ENCODE assay signal across 28 cellular contexts in the genomic region with DNA sequence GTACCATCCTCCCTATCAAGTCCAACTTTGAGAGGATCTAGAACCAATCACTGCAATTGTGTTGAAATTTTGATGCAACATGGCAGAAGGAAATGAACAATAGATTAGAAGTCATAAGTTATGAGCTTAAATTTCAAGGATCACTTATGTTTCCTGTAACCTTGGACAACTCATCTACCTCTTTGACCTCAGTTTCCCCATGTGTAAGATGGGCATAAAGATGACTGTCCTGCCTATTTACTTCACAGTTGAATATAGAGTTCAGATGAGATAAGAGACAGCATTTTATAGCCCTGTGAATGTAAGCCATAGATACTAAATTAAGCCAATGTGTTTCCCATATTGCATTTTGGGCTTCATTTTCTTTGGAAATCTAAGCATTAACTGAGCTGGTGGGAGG. TPM values are rescaled to one million over a fixed set of nuclear protein-coding genes. Genes with fewer than 3 reads are reported as not detected.
DNase-seq lines count a peak whose midpoint lies in the region; ATAC-seq and TF ChIP-seq lines count a peak whose summit lies in the region.
"Had no signal": no experiment of that assay in that cellular context is flagged by ENCODE, and none has a peak within 500 bp of the region (broad histone marks: within the 10 kb centered on the region; RNA-seq: fewer than 3 reads in every experiment).

No MANE protein-coding gene starts in this region.

- peak overlapping the region; percentile 80 for H3K9ac ChIP-seq in Loucy (ENCODE audit: low read depth, low read length, poor library complexity, severe bottlenecking)
- H3K9ac ChIP-seq: BLaER1 treated with 17β-estradiol and CSF1 and Interleukin-3, amounts not matched to agents 10 nM and 100 nM had no signal

- H3K9me2 ChIP-seq in Loucy (replicated peaks; ENCODE audit: low read depth, low read length): no peaks in the 10 kb centered on the region

- DNase-seq in activated T-cell treated with anti-CD3 and anti-CD28 coated beads, Interleukin-2, amount 50 U/mL, for 4 hours: no peak
- DNase-seq in activated T-cell treated with anti-CD3 and anti-CD28 coated beads for 4 hours: no peak
- no peak for DNase-seq in stimulated activated effector memory CD8-positive, alpha-beta T cell treated with anti-CD3 and anti-CD28 coated beads, Interleukin-12 subunit alpha, Interleukin-12 subunit beta, amount 100 ng/mL, for 72 hours (ENCODE audit: low spot score in 2 of 2)
- no peak for DNase-seq in NCI-H510A treated with DMSO at 0.1 percent for 48 hours (lab: John Stamatoyannopoulos, UW)
- DNase-seq: ACHN; activated CD4-positive, alpha-beta T cell treated with anti-CD3 and anti-CD28 coated beads for 1 hour; amygdala; dermis blood vessel endothelial cell; DMS153; foreskin melanocyte; GF-D8; GOT3; hypothalamus; mammary epithelial cell; MG63; NCI-H1436 treated with DMSO at 0.1 percent for 48 hours; NCI-H526; retina; stimulated activated CD4-positive, alpha-beta T cell treated with anti-CD3 and anti-CD28 coated beads, Interleukin-12 subunit alpha, Interleukin-12 subunit beta, amount 100 ng/mL, for 4 hours had no signal

- H3K9me3 ChIP-seq in Loucy (ENCODE audit: insufficient read depth, low read depth, low read length): no peaks in the 10 kb centered on the region
- H3K9me3 ChIP-seq: MG63, vagina had no signal

- H3K9me3 Mint-ChIP-seq in activated T-cell treated with anti-CD3 and anti-CD28 coated beads, Interleukin-2, amount 50 U/mL, for 4 hours: peaks cover 8% of the 10 kb centered on the region
- H3K9me3 Mint-ChIP-seq in activated naive CD8-positive, alpha-beta T cell (ENCODE audit: low read depth): peaks cover 17% of the 10 kb centered on the region
- peaks cover 5% of the 10 kb centered on the region for H3K9me3 Mint-ChIP-seq in stimulated activated effector memory CD8-positive, alpha-beta T cell treated with anti-CD3 and anti-CD28 coated beads, Interleukin-12 subunit alpha, Interleukin-12 subunit beta, amount 100 ng/mL, for 72 hours

- no peak for TF ChIP-seq CTCF in Loucy (conservative IDR thresholded peaks at IDR 0.05; ENCODE audit: low read length)

- peak overlapping the region; percentile 48 for H3K4me3 Mint-ChIP-seq in activated T-cell treated with anti-CD3 and anti-CD28 coated beads, Interleukin-2, amount 50 U/mL, for 4 hours
- peak overlapping the region; percentile 68 for H3K4me3 Mint-ChIP-seq in activated naive CD8-positive, alpha-beta T cell
- H3K4me3 Mint-ChIP-seq in stimulated activated effector memory CD8-positive, alpha-beta T cell treated with anti-CD3 and anti-CD28 coated beads, Interleukin-12 subunit alpha, Interleukin-12 subunit beta, amount 100 ng/mL, for 72 hours: peak overlapping the region; percentile 77

- H3K4me1 ChIP-seq in Loucy (ENCODE audit: insufficient read depth, low read length, poor library complexity, severe bottlenecking): peaks cover 73% of the 10 kb centered on the region
- H3K4me1 ChIP-seq: vagina had no signal

- peak overlapping the region; percentile 88 for H3K4me2 ChIP-seq in Loucy (ENCODE audit: low read depth, low read length, poor library complexity, severe bottlenecking)

- peaks cover 92% of the 10 kb centered on the region for H3K4me1 Mint-ChIP-seq in activated T-cell treated with anti-CD3 and anti-CD28 coated beads, Interleukin-2, amount 50 U/mL, for 4 hours (ENCODE audit: low read depth)
- peaks cover 94% of the 10 kb centered on the region for H3K4me1 Mint-ChIP-seq in activated naive CD8-positive, alpha-beta T cell (ENCODE audit: low read depth)
- H3K4me1 Mint-ChIP-seq in stimulated activated effector memory CD8-positive, alpha-beta T cell treated with anti-CD3 and anti-CD28 coated beads, Interleukin-12 subunit alpha, Interleukin-12 subunit beta, amount 100 ng/mL, for 72 hours: peaks cover 80% of the 10 kb centered on the region

- H3K36me3 Mint-ChIP-seq in activated T-cell treated with anti-CD3 and anti-CD28 coated beads, Interleukin-2, amount 50 U/mL, for 4 hours (ENCODE audit: insufficient read depth): peaks cover 42% of the 10 kb centered on the region
- H3K36me3 Mint-ChIP-seq in activated naive CD8-positive, alpha-beta T cell: peaks cover 52% of the 10 kb centered on the region
- H3K36me3 Mint-ChIP-seq in stimulated activated effector memory CD8-positive, alpha-beta T cell treated with anti-CD3 and anti-CD28 coated beads, Interleukin-12 subunit alpha, Interleukin-12 subunit beta, amount 100 ng/mL, for 72 hours: peaks cover 88% of the 10 kb centered on the region

- no peak for ATAC-seq in activated T-cell treated with anti-CD3 and anti-CD28 coated beads, Interleukin-2, amount 50 U/mL, for 4 hours
- ATAC-seq in stimulated activated effector memory CD8-positive, alpha-beta T cell treated with anti-CD3 and anti-CD28 coated beads, Interleukin-12 subunit alpha, Interleukin-12 subunit beta, amount 100 ng/mL, for 72 hours: no peak
- ATAC-seq in HG03280 (IDR thresholded peaks at IDR 0.05; ENCODE audit: unreplicated experiment) (no peak), HG03520 (IDR thresholded peaks at IDR 0.05; ENCODE audit: unreplicated experiment) (no peak)
- ATAC-seq: SK-N-SH treated with all-trans-retinoic acid at 6 μM for 48 hours had no signal

- H2AFZ ChIP-seq in Loucy (ENCODE audit: low read length): no peak overlapping the region

- H3K27ac Mint-ChIP-seq in activated naive CD8-positive, alpha-beta T cell: peak overlapping the region; percentile 93
- H3K27ac Mint-ChIP-seq in stimulated activated effector memory CD8-positive, alpha-beta T cell treated with anti-CD3 and anti-CD28 coated beads, Interleukin-12 subunit alpha, Interleukin-12 subunit beta, amount 100 ng/mL, for 72 hours: peak overlapping the region; percentile 82

- no peaks in the 10 kb centered on the region for H3K36me3 ChIP-seq in Loucy (ENCODE audit: insufficient read depth, low read length)
- H3K36me3 ChIP-seq: cardiac muscle cell, MG63, vagina had no signal

- no peaks in the 10 kb centered on the region for H3K27me3 Mint-ChIP-seq in activated T-cell treated with anti-CD3 and anti-CD28 coated beads, Interleukin-2, amount 50 U/mL, for 4 hours (ENCODE audit: low read depth)
- no peaks in the 10 kb centered on the region for H3K27me3 Mint-ChIP-seq in activated naive CD8-positive, alpha-beta T cell

- H4K20me1 ChIP-seq in Loucy (ENCODE audit: insufficient read depth, low read length, poor library complexity, severe bottlenecking): no peaks in the 10 kb centered on the region
- H4K20me1 ChIP-seq: BLaER1 treated with 17β-estradiol and CSF1 and Interleukin-3, amounts not matched to agents 10 nM and 100 nM had no signal

- H3F3A ChIP-seq in Loucy (ENCODE audit: low read depth): peaks cover 20% of the 10 kb centered on the region

- no peaks in the 10 kb centered on the region for H3K27me3 ChIP-seq in Loucy (ENCODE audit: insufficient read depth, low read length, poor library complexity, severe bottlenecking)
- H3K27me3 ChIP-seq: BLaER1 treated with 17β-estradiol and CSF1 and Interleukin-3, amounts not matched to agents 10 nM and 100 nM; cardiac muscle cell; MG63; vagina had no signal

- peaks cover 31% of the 10 kb centered on the region for H3K79me2 ChIP-seq in Loucy (ENCODE audit: insufficient read depth, low read length)

- peak overlapping the region; percentile 68 for H3K4me3 ChIP-seq in Loucy (ENCODE audit: low read length, poor library complexity, severe bottlenecking)
- H3K4me3 ChIP-seq: BLaER1 treated with 17β-estradiol and CSF1 and Interleukin-3, amounts not matched to agents 10 nM and 100 nM; cardiac muscle cell; MG63; vagina had no signal

RNA-seq across cellular contexts. Expression of gene CD28, which starts 13.0 kb away (rescaled TPM):
- 100 to 1,000 TPM in 2 of 3 donors, 10 to 100 TPM in 1; 78.3 to 124 (median 124) TPM for total RNA-seq in activated T-cell treated with anti-CD3 and anti-CD28 coated beads, Interleukin-2, amount 50 U/mL, for 4 hours
- total RNA-seq: cardiac muscle cell, epithelial cell of proximal tubule, mammary epithelial cell had no signal
